29 cellular contexts compared by ENCODE assay signal in the genomic region with DNA sequence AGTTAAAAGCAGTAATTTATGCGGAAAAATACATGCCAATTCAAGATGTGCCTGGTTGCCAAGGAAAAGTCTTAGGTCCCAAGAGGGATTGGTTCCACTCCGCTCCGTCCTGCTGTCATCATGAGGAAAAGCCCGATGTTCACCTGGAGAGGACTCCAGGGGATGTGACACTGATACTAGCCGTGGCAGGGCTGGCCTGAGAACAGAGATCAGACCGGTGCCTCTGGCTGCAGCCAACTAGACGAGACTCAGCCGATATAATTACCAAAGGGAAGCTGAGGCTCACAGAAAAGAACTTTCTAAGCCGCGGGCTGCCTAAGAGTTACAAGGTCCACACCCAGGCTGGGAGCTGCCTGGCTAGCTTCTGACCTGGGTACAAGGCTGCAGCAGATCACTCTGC.
"Had no signal": no experiment of that assay in that cellular context is flagged by ENCODE, and none has a peak within 500 bp of the region (broad histone marks: within the 10 kb centered on the region; RNA-seq: fewer than 3 reads in every experiment).

No MANE protein-coding gene starts in this region.

- H3K9me3 ChIP-seq: lower lobe of right lung, stomach, thyroid gland, upper lobe of left lung had no signal

- H3K4me3 ChIP-seq: lower lobe of right lung, stomach, thyroid gland, upper lobe of left lung had no signal

- ATAC-seq: activated CD4-positive, CD25-positive, alpha-beta regulatory T cell treated with anti-CD3 and anti-CD28 coated beads, Interleukin-2, amount 50 U/mL, for 24 hours; activated T-helper 17 cell treated with anti-CD3 and anti-CD28 coated beads, Interleukin-2, amount 50 U/mL, for 72 hours; esophagus mucosa; left lobe of liver; lower lobe of right lung; natural killer cell; right cardiac atrium; stimulated activated naive B cell treated with anti-CD40 and anti-IgM and Interleukin-4, amounts not matched to agents 10 μg/mL and 1 μg/mL and 100 μg/mL, for 72 hours had no signal

- H3K27ac Mint-ChIP-seq: activated T-cell treated with anti-CD3 and anti-CD28 coated beads, Interleukin-2, amount 50 U/mL, for 24 hours; activated T-helper 17 cell treated with anti-CD3 and anti-CD28 coated beads, Interleukin-2, amount 50 U/mL, for 72 hours; endodermal cell; natural killer cell; stimulated activated naive B cell treated with anti-CD40 and anti-IgM and Interleukin-4, amounts not matched to agents 10 μg/mL and 1 μg/mL and 100 μg/mL, for 72 hours had no signal

- H3K36me3 ChIP-seq: lower lobe of right lung, stomach, thyroid gland, upper lobe of left lung, WERI-Rb-1 had no signal

- H3K4me1 Mint-ChIP-seq: activated T-helper 17 cell treated with anti-CD3 and anti-CD28 coated beads, Interleukin-2, amount 50 U/mL, for 72 hours; stimulated activated naive B cell treated with anti-CD40 and anti-IgM and Interleukin-4, amounts not matched to agents 10 μg/mL and 1 μg/mL and 100 μg/mL, for 72 hours had no signal

- H3K9me3 Mint-ChIP-seq: activated T-cell treated with anti-CD3 and anti-CD28 coated beads, Interleukin-2, amount 50 U/mL, for 24 hours; activated T-helper 17 cell treated with anti-CD3 and anti-CD28 coated beads, Interleukin-2, amount 50 U/mL, for 72 hours; endodermal cell; natural killer cell; stimulated activated naive B cell treated with anti-CD40 and anti-IgM and Interleukin-4, amounts not matched to agents 10 μg/mL and 1 μg/mL and 100 μg/mL, for 72 hours had no signal

- H3K4me3 Mint-ChIP-seq: activated T-cell treated with anti-CD3 and anti-CD28 coated beads, Interleukin-2, amount 50 U/mL, for 24 hours; activated T-helper 17 cell treated with anti-CD3 and anti-CD28 coated beads, Interleukin-2, amount 50 U/mL, for 72 hours; endodermal cell; natural killer cell; stimulated activated naive B cell treated with anti-CD40 and anti-IgM and Interleukin-4, amounts not matched to agents 10 μg/mL and 1 μg/mL and 100 μg/mL, for 72 hours had no signal

- H3K27me3 ChIP-seq: thyroid gland, upper lobe of left lung had no signal

- DNase-seq: activated CD4-positive, alpha-beta T cell treated with anti-CD3 and anti-CD28 coated beads for 48 hours; activated CD4-positive, alpha-beta T cell treated with anti-CD3 and anti-CD28 coated beads, Interleukin-2, amount 50 U/mL, for 48 hours; activated CD8-positive, alpha-beta memory T cell treated with anti-CD3 and anti-CD28 coated beads, Interleukin-2, amount 50 U/mL, for 48 hours; activated gamma-delta T cell treated with Interleukin-2 at 50 U/mL for 16 hours; activated naive CD4-positive, alpha-beta T cell treated with anti-CD3 and anti-CD28 coated beads, Interleukin-2, amount 50 U/mL, for 16 hours; activated T-cell treated with anti-CD3 and anti-CD28 coated beads, Interleukin-2, amount 50 U/mL, for 24 hours; amniotic stem cell; central memory CD4-positive, alpha-beta T cell; endodermal cell; foreskin fibroblast; hypothalamus; kidney glomerular epithelial cell; lower lobe of right lung; mesenchymal stem cell; natural killer cell; right cardiac atrium; stimulated activated CD4-positive, alpha-beta T cell treated with anti-CD3 and anti-CD28 coated beads, Interleukin-15, amount 100 ng/mL, for 24 hours; stimulated activated CD4-positive, alpha-beta T cell treated with anti-CD3 and anti-CD28 coated beads, Interleukin-2, amount 100 ng/mL, for 24 hours; stimulated activated naive B cell treated with anti-CD40 and anti-IgM and Interleukin-4, amounts not matched to agents 10 μg/mL and 1 μg/mL and 100 μg/mL, for 72 hours; stomach; T-helper 9 cell; thyroid gland; upper lobe of left lung; WERI-Rb-1 had no signal

- H3K27ac ChIP-seq: lower lobe of right lung, stomach, thyroid gland, upper lobe of left lung, WERI-Rb-1 had no signal

- H3K36me3 Mint-ChIP-seq: natural killer cell; stimulated activated naive B cell treated with anti-CD40 and anti-IgM and Interleukin-4, amounts not matched to agents 10 μg/mL and 1 μg/mL and 100 μg/mL, for 72 hours had no signal

- FAIRE-seq: astrocyte had no signal

- H3K4me1 ChIP-seq: stomach, thyroid gland had no signal
